Comparison of ENCODE assay signal across 8 cellular contexts in genomic region chr2:20326163-20326780, GRCh38. TPM values are rescaled to one million over a fixed set of nuclear protein-coding genes. Genes with fewer than 3 reads are reported as not detected.
A peak's percentile ranks its signal among the peaks of the same experiment; 100 is the strongest.
DNase-seq lines count a peak whose midpoint lies in the region; ATAC-seq and TF ChIP-seq lines count a peak whose summit lies in the region.

No MANE protein-coding gene starts in this region.

- DNase-seq in GM04504 (ENCODE audit: low read depth) (peak; percentile 21), NCI-H345 (lab: John Stamatoyannopoulos, UW) (peak; percentile 50), fibroblast of mammary gland (ENCODE audit: low read depth) (peak; percentile 63), neural progenitor cell (ENCODE audit: low spot score) (peak; percentile 57), 8988T (no peak)
- DNase-seq in activated CD8-positive, alpha-beta memory T cell treated with anti-CD3 and anti-CD28 coated beads, Interleukin-2, amount 50 U/mL, for 4 hours: peak; percentile 52

- H3K79me2 ChIP-seq in neural progenitor cell (ENCODE audit: low read depth): peaks cover 100% of the 10 kb centered on the region

- H3K9ac ChIP-seq in neural progenitor cell: no peak overlapping the region

- H3K4me1 Mint-ChIP-seq in neural progenitor cell: peaks cover 16% of the 10 kb centered on the region

- ATAC-seq in HG03039 (IDR thresholded peaks at IDR 0.05; ENCODE audit: unreplicated experiment): peak; percentile 45

- no peaks in the 10 kb centered on the region for H3K9me3 ChIP-seq in neural progenitor cell (ENCODE audit: low read depth)

- peaks cover 40% of the 10 kb centered on the region for H3K36me3 ChIP-seq in neural progenitor cell

- TF ChIP-seq CTCF in 22Rv1 (IDR thresholded peaks at IDR 0.05) (peak; percentile 94), fibroblast of mammary gland (conservative IDR thresholded peaks at IDR 0.05; ENCODE audit: control insufficient read depth, insufficient read depth, low read depth, low read length) (peak; percentile 97), neural progenitor cell (IDR thresholded peaks at IDR 0.05) (peak; percentile 84)

- H3F3A ChIP-seq in neural progenitor cell (ENCODE audit: low read depth): peaks cover 49% of the 10 kb centered on the region

- peaks cover 18% of the 10 kb centered on the region for H3K9me3 Mint-ChIP-seq in neural progenitor cell

- H3K4me3 Mint-ChIP-seq in neural progenitor cell: no peak overlapping the region

- no peaks in the 10 kb centered on the region for H3K27me3 ChIP-seq in neural progenitor cell

- H3K27ac ChIP-seq in 22Rv1 (0 out of 2 replicates have a peak overlapping the region, but pooled peaks have one; percentile 12), neural progenitor cell (no peak overlapping the region)

- no peak overlapping the region for H3K4me2 ChIP-seq in neural progenitor cell

- H3K27me3 Mint-ChIP-seq in neural progenitor cell (ENCODE audit: insufficient read depth, low read depth): no peaks in the 10 kb centered on the region

- H2AFZ ChIP-seq in neural progenitor cell (replicated peaks): no peak overlapping the region

- peaks cover 99% of the 10 kb centered on the region for H4K20me1 ChIP-seq in neural progenitor cell (ENCODE audit: low read depth)

- H3K27ac Mint-ChIP-seq in neural progenitor cell: no peak overlapping the region

- peaks cover 50% of the 10 kb centered on the region for H3K36me3 Mint-ChIP-seq in neural progenitor cell

- peaks cover 11% of the 10 kb centered on the region for H3K4me1 ChIP-seq in neural progenitor cell

- H3K4me3 ChIP-seq in fibroblast of mammary gland (ENCODE audit: control insufficient read depth, low read depth, low read length) (no peak overlapping the region), neural progenitor cell (no peak overlapping the region)

RNA-seq across cellular contexts. Expression of gene PUM2, which starts 24.4 kb away (rescaled TPM):
- total RNA-seq in neural progenitor cell (ENCODE audit: low replicate concordance): 88.4 and 91.1 TPM in 2 replicates
